ENCODE assay signal across 18 cellular contexts in the genomic region with DNA sequence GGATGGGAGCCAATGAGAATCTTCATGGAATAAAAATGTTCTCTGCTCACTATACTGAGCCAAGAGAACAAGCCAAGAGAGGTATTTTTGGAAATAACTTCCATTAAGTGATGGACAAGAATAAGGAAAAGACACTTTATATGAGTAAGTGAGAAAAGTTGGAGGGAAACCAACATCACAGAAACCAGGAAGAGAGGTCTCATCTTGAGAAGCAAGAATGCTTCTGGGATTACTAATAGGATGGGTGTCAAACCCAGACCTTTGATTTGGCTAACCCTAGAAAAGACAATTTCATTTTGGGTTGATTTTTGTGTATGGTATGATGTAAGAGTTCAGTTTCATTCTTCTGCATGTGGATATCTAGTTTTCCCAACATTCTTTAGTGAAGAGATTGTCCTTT.
A peak's percentile ranks its signal among the peaks of the same experiment; 100 is the strongest.
DNase-seq lines count a peak whose midpoint lies in the region; ATAC-seq, FAIRE-seq and TF ChIP-seq lines count a peak whose summit lies in the region.
"Had no signal": no experiment of that assay in that cellular context is flagged by ENCODE, and none has a peak within 500 bp of the region (broad histone marks: within the 10 kb centered on the region; RNA-seq: fewer than 3 reads in every experiment).

No MANE protein-coding gene starts in this region.

- H3K9me3 ChIP-seq in HepG2 (ENCODE audit: low read length) (no peaks in the 10 kb centered on the region), right lobe of liver (no peaks in the 10 kb centered on the region), keratinocyte (ENCODE audit: control insufficient read depth, low read depth, low read length) (no peaks in the 10 kb centered on the region)
- H3K9me3 ChIP-seq: BLaER1 treated with 17β-estradiol and CSF1 and Interleukin-3, amounts not matched to agents 10 nM and 100 nM had no signal

- CTCF ChIA-PET in HepG2 (lab: Yijun Ruan, JAX; ENCODE audit: low intra/inter-chr PET ratio, low total read pairs): no interaction called here

- intact Hi-C loops in HepG2 (cut with micrococcal nuclease; ENCODE audit: unreplicated experiment) (no loop called here), right lobe of liver (cut with DNase I) (no loop called here)

- H3K4me2 ChIP-seq in HepG2 (ENCODE audit: low read depth, low read length): no peak overlapping the region
- H3K4me2 ChIP-seq in keratinocyte (ENCODE audit: control insufficient read depth, extremely low read depth, insufficient read depth, low read depth, low read length): no peak overlapping the region
- H3K4me2 ChIP-seq: BLaER1 treated with 17β-estradiol and CSF1 and Interleukin-3, amounts not matched to agents 10 nM and 100 nM had no signal

- H4K20me1 ChIP-seq in HepG2 (ENCODE audit: insufficient read depth, low read length) (no peaks in the 10 kb centered on the region), keratinocyte (ENCODE audit: control insufficient read depth, extremely low read depth, insufficient read depth, low read length) (no peaks in the 10 kb centered on the region)
- H4K20me1 ChIP-seq: BLaER1 treated with 17β-estradiol and CSF1 and Interleukin-3, amounts not matched to agents 10 nM and 100 nM had no signal

- POLR2A ChIA-PET in HepG2 (lab: Yijun Ruan, JAX): no interaction called here

- no peaks in the 10 kb centered on the region for H3K36me3 ChIP-seq in HepG2 (replicated peaks in 1 of 2; ENCODE audit: control insufficient read depth in 1 of 2, insufficient read depth in 2 of 2, low read length in 2 of 2)
- no peaks in the 10 kb centered on the region for H3K36me3 ChIP-seq in right lobe of liver
- H3K36me3 ChIP-seq in keratinocyte (ENCODE audit: control insufficient read depth in 2 of 2, extremely low read depth in 1 of 2, insufficient read depth in 2 of 2, low read length in 2 of 2): no peaks in the 10 kb centered on the region
- H3K36me3 ChIP-seq: BLaER1 treated with 17β-estradiol and CSF1 and Interleukin-3, amounts not matched to agents 10 nM and 100 nM had no signal

- no peak for TF ChIP-seq POLR2A in HepG2 (IDR thresholded peaks at IDR 0.05; ENCODE audit: insufficient read depth in 1 of 2, low read depth in 2 of 2, low read length in 2 of 2)
- TF ChIP-seq POLR2A in right lobe of liver (IDR thresholded peaks at IDR 0.05): no peak

- TF ChIP-seq RAD21 in HepG2 (CRISPR knock-in tag; IDR thresholded peaks at IDR 0.05): no peak

- H2AFZ ChIP-seq in HepG2 (ENCODE audit: low read length) (no peak overlapping the region), keratinocyte (ENCODE audit: control insufficient read depth, low read length) (no peak overlapping the region)

- peaks cover 24% of the 10 kb centered on the region for H3K4me1 ChIP-seq in HepG2 (ENCODE audit: insufficient read depth, low read length)
- H3K4me1 ChIP-seq in right lobe of liver: peaks cover 0 to 21% (median 3%) of the 10 kb centered on the region in 4 donors
- no peaks in the 10 kb centered on the region for H3K4me1 ChIP-seq in keratinocyte (ENCODE audit: control insufficient read depth, extremely low read depth, insufficient read depth, low read length)

- no TSS peak for BruUV-seq in HepG2 (replicated peaks; lab: Mats Ljungman, UMichigan)

- H3K27me3 ChIP-seq in HepG2 (ENCODE audit: control insufficient read depth in 1 of 2, insufficient read depth in 2 of 2, low read length in 2 of 2) (0 out of 5 replicates have a peak, but pooled peaks cover 0 to 7% of the 10 kb centered on the region in 2 experiments), right lobe of liver (no peaks in the 10 kb centered on the region), keratinocyte (ENCODE audit: control insufficient read depth, extremely low read depth, insufficient read depth, low read length) (no peaks in the 10 kb centered on the region)
- H3K27me3 ChIP-seq: BLaER1 treated with 17β-estradiol and CSF1 and Interleukin-3, amounts not matched to agents 10 nM and 100 nM had no signal

- DNase-seq in HepG2 (ENCODE audit: low spot score) (no peak), right lobe of liver (no peak), cardiac fibroblast (ENCODE audit: low read depth in 2 of 2) (peak; percentile 52 to 54), keratinocyte (ENCODE audit: low read depth, low spot score) (no peak), NCI-H748 (lab: John Stamatoyannopoulos, UW; ENCODE audit: unreplicated experiment) (no peak), GM13976 (ENCODE audit: low spot score) (no peak)
- no peak for DNase-seq in stimulated activated naive CD4-positive, alpha-beta T cell (lab: John Stamatoyannopoulos, UW)
- DNase-seq: CD8-positive, alpha-beta memory T cell; DND-41; NCI-H1105 treated with DMSO at 0.1 percent for 48 hours; NCI-H187 treated with DMSO at 0.1 percent for 48 hours; NCI-H446; NCI-H748 treated with DMSO at 0.1 percent for 48 hours; OCI-M1; RPMI8226; SIG-M5 had no signal

- FAIRE-seq in HepG2 (lab: Jason Lieb, UNC): peak; percentile 47
- FAIRE-seq in keratinocyte (lab: Jason Lieb, UNC): peak; percentile 20

- TF ChIP-seq CTCF in HepG2 (CRISPR knock-in tag; IDR thresholded peaks at IDR 0.05) (no peak), right lobe of liver (IDR thresholded peaks at IDR 0.05) (no peak), cardiac fibroblast (IDR thresholded peaks at IDR 0.05; ENCODE audit: low read depth, low read length) (no peak), keratinocyte (optimal IDR thresholded peaks at IDR 0.05 in 1 of 3, IDR thresholded peaks at IDR 0.05 in 1 of 3, conservative IDR thresholded peaks at IDR 0.05 in 1 of 3; ENCODE audit: extremely low read depth in 1 of 3, insufficient read depth in 2 of 3, low read length in 3 of 3) (no peak), GM13976 (IDR thresholded peaks at IDR 0.05; ENCODE audit: borderline replicate concordance, control extremely low read depth, extremely low read depth, insufficient read depth, missing control alignments) (no peak)

- no peaks in the 10 kb centered on the region for H3K79me2 ChIP-seq in HepG2 (ENCODE audit: insufficient read depth, low read length)
- no peaks in the 10 kb centered on the region for H3K79me2 ChIP-seq in keratinocyte (ENCODE audit: control insufficient read depth, insufficient read depth, low read length)

- ATAC-seq in HepG2 (no peak), right lobe of liver (no peak)
- no peak for ATAC-seq in activated CD4-positive, CD25-positive, alpha-beta regulatory T cell treated with anti-CD3 and anti-CD28 coated beads, Interleukin-2, amount 50 U/mL, for 24 hours

- in situ Hi-C loops in HepG2 (cut with HindIII; ENCODE audit: extremely low pct_ligation_motif_present, low pct_unique_long_range_greater_than_20kb) (no loop called here), GM13976 (cut with MboI; ENCODE audit: low sequenced_read_pairs, unreplicated experiment) (no loop called here)

- dilution Hi-C loops in keratinocyte (cut with MboI; ENCODE audit: extremely low pct_ligation_motif_present, low sequenced_read_pairs): no loop called here

- H3K9ac ChIP-seq in HepG2 (ENCODE audit: insufficient read depth, low read depth, low read length): no peak overlapping the region
- no peak overlapping the region for H3K9ac ChIP-seq in keratinocyte (ENCODE audit: control insufficient read depth, extremely low read depth, insufficient read depth, low read length)
- H3K9ac ChIP-seq: BLaER1 treated with 17β-estradiol and CSF1 and Interleukin-3, amounts not matched to agents 10 nM and 100 nM had no signal

- H3K27ac ChIP-seq in HepG2 (ENCODE audit: extremely low read length, insufficient read depth, low read length) (no peak overlapping the region), right lobe of liver (no peak overlapping the region), keratinocyte (ENCODE audit: control insufficient read depth, insufficient read depth, low read length) (no peak overlapping the region)
- H3K27ac ChIP-seq: BLaER1 treated with 17β-estradiol and CSF1 and Interleukin-3, amounts not matched to agents 10 nM and 100 nM had no signal

- no peak overlapping the region for H3K4me3 ChIP-seq in HepG2 (replicated peaks in 1 of 3; ENCODE audit: insufficient read depth in 1 of 3, low read depth in 2 of 3, low read length in 3 of 3)
- no peak overlapping the region for H3K4me3 ChIP-seq in right lobe of liver
- no peak overlapping the region for H3K4me3 ChIP-seq in cardiac fibroblast (replicated peaks in 1 of 2; ENCODE audit: low read depth in 2 of 2, low read length in 2 of 2)
- no peak overlapping the region for H3K4me3 ChIP-seq in keratinocyte (ENCODE audit: control insufficient read depth in 2 of 3, extremely low read depth in 1 of 3, insufficient read depth in 2 of 3, low read depth in 1 of 3, low read length in 3 of 3)
- H3K4me3 ChIP-seq: BLaER1 treated with 17β-estradiol and CSF1 and Interleukin-3, amounts not matched to agents 10 nM and 100 nM had no signal

- TF ChIP-seq EP300 in HepG2 (IDR thresholded peaks at IDR 0.05; ENCODE audit: low read depth in 2 of 2, low read length in 2 of 2) (no peak), HepG2 (CRISPR knock-in tag; IDR thresholded peaks at IDR 0.05; ENCODE audit: borderline replicate concordance) (no peak)

- H3K9me1 ChIP-seq in keratinocyte (ENCODE audit: control insufficient read depth, extremely low read depth, insufficient read depth, low read length): no peaks in the 10 kb centered on the region

TF ChIP-seq in HepG2, 621 proteins besides CTCF, POLR2A, EP300 and RAD21:
- TF ChIP-seq ZNF563 (CRISPR knock-in tag; IDR thresholded peaks at IDR 0.05): no peak
- no peak for TF ChIP-seq HDAC2 (CRISPR knock-in tag; IDR thresholded peaks at IDR 0.05)
- TF ChIP-seq, protein P1, sequence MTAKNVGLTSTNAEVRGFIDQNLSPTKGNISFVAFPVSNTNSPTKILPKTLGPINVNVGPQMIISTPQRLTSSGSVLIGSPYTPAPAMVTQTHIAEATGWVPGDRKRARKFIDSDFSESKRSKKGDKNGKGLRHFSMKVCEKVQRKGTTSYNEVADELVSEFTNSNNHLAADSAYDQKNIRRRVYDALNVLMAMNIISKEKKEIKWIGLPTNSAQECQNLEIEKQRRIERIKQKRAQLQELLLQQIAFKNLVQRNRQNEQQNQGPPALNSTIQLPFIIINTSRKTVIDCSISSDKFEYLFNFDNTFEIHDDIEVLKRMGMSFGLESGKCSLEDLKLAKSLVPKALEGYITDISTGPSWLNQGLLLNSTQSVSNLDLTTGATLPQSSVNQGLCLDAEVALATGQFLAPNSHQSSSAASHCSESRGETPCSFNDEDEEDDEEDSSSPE (CRISPR knock-in tag; IDR thresholded peaks at IDR 0.05): no peak

Comparison
In these comparisons a context has a peak if more than half of its experiments do, and no peak if none do; other contexts are left out.
1. DNase-seq: peak in cardiac fibroblast (2 of 2); none in HepG2 (single experiment), right lobe of liver (0 of 3), keratinocyte (single experiment), NCI-H748 (single experiment), GM13976 (single experiment) and stimulated activated naive CD4-positive, alpha-beta T cell (0 of 6).